ENCODE assay signal across 8 cellular contexts in genomic region chr5:73119492-73120157, GRCh38. TPM values are rescaled to one million over a fixed set of nuclear protein-coding genes. Genes with fewer than 3 reads are reported as not detected.
DNase-seq lines count a peak whose midpoint lies in the region; ATAC-seq and TF ChIP-seq lines count a peak whose summit lies in the region.

No MANE protein-coding gene starts in this region.

- peak overlapping the region; percentile 86 for H3K4me3 ChIP-seq in HUES48 (ENCODE audit: low read depth, low read length)
- no peak overlapping the region for H3K4me3 ChIP-seq in mammary epithelial cell (replicated peaks in 1 of 3; ENCODE audit: insufficient read depth in 1 of 3, low read depth in 2 of 3, low read length in 3 of 3)
- H3K4me3 ChIP-seq in spleen: peak overlapping the region; percentile 10 to 70 (median 44)

- H3K79me2 ChIP-seq in mammary epithelial cell (ENCODE audit: insufficient read depth, low read length): no peaks in the 10 kb centered on the region

- DNase-seq in mammary epithelial cell: peak; percentile 38
- peak; percentile 56 for DNase-seq in left kidney (ENCODE audit: low read depth, low spot score)
- peak; percentile 80 for DNase-seq in spleen
- DNase-seq in NCI-H1694 (lab: John Stamatoyannopoulos, UW): no peak
- no peak for DNase-seq in activated CD8-positive, alpha-beta memory T cell treated with anti-CD3 and anti-CD28 coated beads, Interleukin-2, amount 10 ng/mL, durations not matched to agents 7 days and 5 days
- no peak for DNase-seq in activated CD4-positive, CD25-positive, alpha-beta regulatory T cell (lab: John Stamatoyannopoulos, UW)
- DNase-seq in activated CD4-positive, alpha-beta T cell treated with anti-CD3 and anti-CD28 coated beads for 48 hours: no peak

- H3K36me3 ChIP-seq in HUES48 (ENCODE audit: control insufficient read depth, insufficient read depth, low read length): no peaks in the 10 kb centered on the region
- H3K36me3 ChIP-seq in mammary epithelial cell (ENCODE audit: insufficient read depth, low read length): no peaks in the 10 kb centered on the region
- peaks cover 0 to 14% (median 0%) of the 10 kb centered on the region in 6 donors for H3K36me3 ChIP-seq in spleen

- no peak overlapping the region for H3K27ac ChIP-seq in HUES48 (ENCODE audit: low read depth, low read length)
- no peak overlapping the region for H3K27ac ChIP-seq in mammary epithelial cell (ENCODE audit: insufficient read depth, low read depth, low read length)
- peak overlapping the region; percentile 74 to 92 (median 85) for H3K27ac ChIP-seq in spleen

- dilution Hi-C loops in mammary epithelial cell (cut with HindIII; ENCODE audit: low sequenced_read_pairs): loop anchor here (10.0 kb wide), 1 partner anchor 55 kb away; the partner anchor contains the start of gene TMEM174

- no TSS peak for BruUV-seq in mammary epithelial cell (replicated peaks; lab: Mats Ljungman, UMichigan)

- H3K4me1 Mint-ChIP-seq in activated CD8-positive, alpha-beta memory T cell treated with anti-CD3 and anti-CD28 coated beads, Interleukin-2, amount 10 ng/mL, durations not matched to agents 7 days and 5 days: peaks cover 10% of the 10 kb centered on the region

- no peak overlapping the region for H3K4me2 ChIP-seq in mammary epithelial cell (ENCODE audit: insufficient read depth, low read depth, low read length)

- peaks cover 52% of the 10 kb centered on the region for H3K27me3 ChIP-seq in HUES48 (ENCODE audit: control insufficient read depth, insufficient read depth, low read length)
- no peaks in the 10 kb centered on the region for H3K27me3 ChIP-seq in mammary epithelial cell (ENCODE audit: insufficient read depth, low read length)
- H3K27me3 ChIP-seq in spleen (replicated peaks in 1 of 7): peaks cover 0 to 82% (median 26%) of the 10 kb centered on the region in 7 donors

- H3K4me1 ChIP-seq in HUES48 (ENCODE audit: control insufficient read depth, insufficient read depth, low read length) (peaks cover 9% of the 10 kb centered on the region), mammary epithelial cell (ENCODE audit: insufficient read depth, low read length) (peaks cover 50% of the 10 kb centered on the region), spleen (peaks cover 0 to 47% (median 16%) of the 10 kb centered on the region in 6 donors)

- peak overlapping the region; percentile 85 for H2AFZ ChIP-seq in mammary epithelial cell (ENCODE audit: low read depth, low read length)

- intact Hi-C loops in mammary epithelial cell (cut with micrococcal nuclease) (no loop called here), spleen (cut with DNase I; ENCODE audit: low total_unique reads) (no loop called here)

- 95% methylated on average over 23 of the region's 40 CpGs for WGBS in mammary epithelial cell (ENCODE audit: low coverage, missing lambda C conversion rate)
- 16 to 34% (median 19%) methylated on average over 9 to 40 of the region's 40 CpGs for WGBS in spleen, 5 donors

- no peaks in the 10 kb centered on the region for H3K9me3 ChIP-seq in HUES48 (ENCODE audit: control insufficient read depth, insufficient read depth, low read length)
- no peaks in the 10 kb centered on the region for H3K9me3 ChIP-seq in mammary epithelial cell (replicated peaks; ENCODE audit: insufficient read depth, low read length)
- peaks cover 0 to 6% (median 0%) of the 10 kb centered on the region in 8 donors for H3K9me3 ChIP-seq in spleen

- no peak for ATAC-seq in activated CD8-positive, alpha-beta memory T cell treated with anti-CD3 and anti-CD28 coated beads, Interleukin-2, amount 10 ng/mL, durations not matched to agents 7 days and 5 days

- H4K20me1 ChIP-seq in mammary epithelial cell (ENCODE audit: insufficient read depth, low read length): no peaks in the 10 kb centered on the region

- TF ChIP-seq CTCF in mammary epithelial cell (conservative IDR thresholded peaks at IDR 0.05 in 1 of 2, IDR thresholded peaks at IDR 0.05 in 1 of 2; ENCODE audit: extremely low read depth in 1 of 2, insufficient read depth in 1 of 2, low read depth in 1 of 2, low read length in 2 of 2) (no peak), spleen (IDR thresholded peaks at IDR 0.05 in 8 of 11, conservative IDR thresholded peaks at IDR 0.05 in 3 of 11) (no peak)

- H3K27me3 Mint-ChIP-seq in activated CD8-positive, alpha-beta memory T cell treated with anti-CD3 and anti-CD28 coated beads, Interleukin-2, amount 10 ng/mL, durations not matched to agents 7 days and 5 days: peaks cover 87% of the 10 kb centered on the region

- H3K4me3 Mint-ChIP-seq in activated CD8-positive, alpha-beta memory T cell treated with anti-CD3 and anti-CD28 coated beads, Interleukin-2, amount 10 ng/mL, durations not matched to agents 7 days and 5 days: no peak overlapping the region

- H3K27ac Mint-ChIP-seq in activated CD8-positive, alpha-beta memory T cell treated with anti-CD3 and anti-CD28 coated beads, Interleukin-2, amount 10 ng/mL, durations not matched to agents 7 days and 5 days: no peak overlapping the region

- no peaks in the 10 kb centered on the region for H3K9me3 Mint-ChIP-seq in activated CD8-positive, alpha-beta memory T cell treated with anti-CD3 and anti-CD28 coated beads, Interleukin-2, amount 10 ng/mL, durations not matched to agents 7 days and 5 days (ENCODE audit: low read depth)

- TF ChIP-seq POLR2A in spleen (IDR thresholded peaks at IDR 0.05): no peak

- no peak overlapping the region for H3K9ac ChIP-seq in HUES48 (ENCODE audit: low read depth, low read length)
- no peak overlapping the region for H3K9ac ChIP-seq in mammary epithelial cell (ENCODE audit: insufficient read depth, low read length)

- CTCF ChIA-PET in mammary epithelial cell (lab: Charles Lee; ENCODE audit: low non-redundant PET): no interaction called here
- CTCF ChIA-PET in activated CD8-positive, alpha-beta memory T cell treated with anti-CD3 and anti-CD28 coated beads, Interleukin-2, amount 10 ng/mL, durations not matched to agents 7 days and 5 days (lab: Charles Lee): interaction anchor here (1.3 kb wide), 1 partner anchor 163 kb away, joined by 3 read pairs; no protein-coding TSS in a partner anchor

- H3K36me3 Mint-ChIP-seq in activated CD8-positive, alpha-beta memory T cell treated with anti-CD3 and anti-CD28 coated beads, Interleukin-2, amount 10 ng/mL, durations not matched to agents 7 days and 5 days: no peaks in the 10 kb centered on the region

- in situ Hi-C loops in mammary epithelial cell (cut with MboI; ENCODE audit: low sequenced_read_pairs in 2 of 2): no loop called here

RNA-seq across cellular contexts. Expression of gene TMEM171, which starts 0.8 kb away (rescaled TPM):
- total RNA-seq in mammary epithelial cell (1 to 10 TPM in 1 of 2 donors, under 1 TPM in 1; 0.83 to 2.6 TPM), spleen (10 to 100 TPM; 11.5 to 38.0 (median 23.3) TPM)
- polyA plus RNA-seq in mammary epithelial cell (6.0 TPM), spleen (1 to 10 TPM; 1.9 to 9.1 (median 2.6) TPM)
- polyA minus RNA-seq in mammary epithelial cell: 2.7 TPM
- not detected for total RNA-seq in activated CD8-positive, alpha-beta memory T cell treated with anti-CD3 and anti-CD28 coated beads, Interleukin-2, amount 10 ng/mL, durations not matched to agents 7 days and 5 days

RNA-seq across cellular contexts. Expression of gene TMEM174, which starts 53.4 kb away (rescaled TPM):
- total RNA-seq in mammary epithelial cell (not detected), spleen (not detected)
- polyA plus RNA-seq in mammary epithelial cell (not detected), spleen (not detected)
- polyA minus RNA-seq in mammary epithelial cell: not detected
- total RNA-seq in activated CD8-positive, alpha-beta memory T cell treated with anti-CD3 and anti-CD28 coated beads, Interleukin-2, amount 10 ng/mL, durations not matched to agents 7 days and 5 days: not detected

Comparison
In these comparisons a context has a peak if more than half of its experiments do, and no peak if none do; other contexts are left out.
1. H3K27ac ChIP-seq: peak in spleen (8 of 8); none in HUES48 (single experiment) and mammary epithelial cell (single experiment).
2. H3K4me3 ChIP-seq: peak in HUES48 (single experiment) and spleen (8 of 8); none in mammary epithelial cell (0 of 3).
3. DNase-seq: peak in mammary epithelial cell (single experiment), left kidney (single experiment) and spleen (single experiment); none in NCI-H1694 (single experiment), activated CD8-positive, alpha-beta memory T cell treated with anti-CD3 and anti-CD28 coated beads, Interleukin-2, amount 10 ng/mL, durations not matched to agents 7 days and 5 days (single experiment), activated CD4-positive, CD25-positive, alpha-beta regulatory T cell (0 of 4) and activated CD4-positive, alpha-beta T cell treated with anti-CD3 and anti-CD28 coated beads for 48 hours (single experiment).